ENCODE assay signal across 8 cellular contexts in the genomic region with DNA sequence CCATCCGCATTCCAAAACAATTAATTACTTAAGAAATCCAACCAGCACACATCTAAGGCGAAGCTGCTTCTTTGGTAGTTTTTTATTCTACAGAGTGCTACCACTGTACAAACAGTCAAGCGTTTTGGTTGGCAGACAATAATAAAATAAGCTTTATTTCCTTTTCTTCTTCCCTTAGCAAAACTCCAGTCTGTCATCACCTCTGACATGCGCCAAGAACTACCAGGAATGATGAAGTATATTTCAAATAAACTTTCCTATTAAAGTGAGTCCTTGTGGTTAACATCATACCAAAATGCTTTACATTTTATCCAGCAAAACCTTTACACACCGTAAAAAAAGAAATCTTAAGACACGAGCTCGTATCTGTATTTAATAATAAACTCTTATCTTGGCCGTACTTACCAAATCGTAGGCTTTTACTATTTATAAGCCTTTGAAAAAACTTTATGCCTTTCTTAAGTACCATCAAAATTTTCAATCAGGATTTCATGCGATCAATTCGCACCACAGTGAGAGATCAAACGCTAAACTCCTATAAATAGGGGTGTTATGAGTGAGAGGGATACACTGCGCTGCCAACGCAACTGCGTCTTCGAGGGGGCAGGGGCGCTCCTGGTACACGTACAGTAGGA. TPM values are rescaled to one million over a fixed set of nuclear protein-coding genes. Genes with fewer than 3 reads are reported as not detected.
DNase-seq lines count a peak whose midpoint lies in the region; ATAC-seq, FAIRE-seq and TF ChIP-seq lines count a peak whose summit lies in the region.

No MANE protein-coding gene starts in this region.

- peak overlapping the region; percentile 96 for H3K4me2 ChIP-seq in A549
- H3K4me2 ChIP-seq in parathyroid adenoma (ENCODE audit: low read length), result peak overlapping the region; percentile 60

- H3K9me3 ChIP-seq in A549 (no peaks in the 10 kb centered on the region), parathyroid adenoma (ENCODE audit: control insufficient read depth, low read length) (no peaks in the 10 kb centered on the region)

- H3K9ac ChIP-seq in parathyroid adenoma, result peak overlapping the region; percentile 2

- WGBS in A549 (ENCODE audit: missing lambda C conversion rate), result 14% methylated on average over 18 of the region's 18 CpGs

- H3K4me3 ChIP-seq in A549 (peak overlapping the region; percentile 84), fibroblast of the aortic adventitia (ENCODE audit: low read depth, low read length) (peak overlapping the region; percentile 94), parathyroid adenoma (ENCODE audit: low read depth, low read length) (peak overlapping the region; percentile 77)

- H3K36me3 ChIP-seq in parathyroid adenoma (ENCODE audit: control insufficient read depth, insufficient read depth, low read length), result no peaks in the 10 kb centered on the region

- ATAC-seq in A549, result no peak; a peak in 1 of 6 replicates
- ATAC-seq in GM21576 (IDR thresholded peaks at IDR 0.05; ENCODE audit: unreplicated experiment), result peak; percentile 32

- H2AFZ ChIP-seq in parathyroid adenoma, result peak overlapping the region; percentile 85

- CTCF ChIA-PET in A549 (lab: Yijun Ruan, JAX), result interaction anchor here (0.6 to 4.4 kb wide), 41 partner anchors 9 to 358 kb away, joined by 3 to 56 read pairs (median 4); partner anchors contain the start of gene CYP1B1
- CTCF ChIA-PET in GM10248 (lab: Yijun Ruan, JAX), result interaction anchor here (0.8 to 3.7 kb wide), 30 partner anchors 10 to 485 kb away, joined by 3 to 32 read pairs (median 4); no protein-coding TSS in a partner anchor

- no peak for TF ChIP-seq RAD21 in A549 (conservative IDR thresholded peaks at IDR 0.05 in 1 of 2, IDR thresholded peaks at IDR 0.05 in 1 of 2)

- peak overlapping the region; percentile 97 to 98 for H3K27ac ChIP-seq in A549
- H3K27ac ChIP-seq in VCaP, result peak overlapping the region; percentile 85
- peak overlapping the region; percentile 77 for H3K27ac ChIP-seq in parathyroid adenoma

- peaks cover 21% of the 10 kb centered on the region for H3K79me2 ChIP-seq in parathyroid adenoma

- DNase-seq in A549 (ENCODE audit: low read depth in 1 of 2, low spot score in 1 of 2) (no peak), fibroblast of the aortic adventitia (ENCODE audit: low read depth) (peak; percentile 58), GM10248 (ENCODE audit: extremely low spot score) (no peak), putamen (ENCODE audit: low spot score) (no peak), NCI-H187 treated with DMSO at 0.1 percent for 48 hours (lab: John Stamatoyannopoulos, UW) (no peak)

- TF ChIP-seq CTCF in A549 (IDR thresholded peaks at IDR 0.05), result no peak
- TF ChIP-seq CTCF in VCaP (conservative IDR thresholded peaks at IDR 0.05), result no peak
- no peak for TF ChIP-seq CTCF in fibroblast of the aortic adventitia (IDR thresholded peaks at IDR 0.05; ENCODE audit: insufficient read depth, low read length)
- TF ChIP-seq CTCF in parathyroid adenoma (IDR thresholded peaks at IDR 0.05), result no peak
- no peak for TF ChIP-seq CTCF in GM10248 (IDR thresholded peaks at IDR 0.05; ENCODE audit: control extremely low read depth, extremely low read depth, low read depth, missing control alignments)

- no peak for FAIRE-seq in A549 (lab: Jason Lieb, UNC)

- POLR2A ChIA-PET in A549 (lab: Yijun Ruan, JAX), result interaction anchor here (0.8 to 2.2 kb wide), 9 partner anchors 11 to 375 kb away, joined by 3 to 14 read pairs (median 4); partner anchors contain the start of genes CYP1B1 and SRSF7
- POLR2A ChIA-PET in GM10248 (lab: Yijun Ruan, JAX), result interaction anchor here (1.0 to 2.7 kb wide), 2 partner anchors 59 to 375 kb away, joined by 3 to 13 read pairs; partner anchors contain the start of gene SRSF7

- no peak for TF ChIP-seq POLR2A in A549 (IDR thresholded peaks at IDR 0.05; ENCODE audit: low read length)

- peaks cover 27% of the 10 kb centered on the region for H3K4me1 ChIP-seq in A549
- H3K4me1 ChIP-seq in parathyroid adenoma, result peaks cover 9% of the 10 kb centered on the region

- no peak for TF ChIP-seq EP300 in A549 (IDR thresholded peaks at IDR 0.05)

- H3K27me3 ChIP-seq in parathyroid adenoma (ENCODE audit: control insufficient read depth, insufficient read depth, low read length), result no peaks in the 10 kb centered on the region

TF ChIP-seq in A549, 52 proteins besides CTCF, POLR2A, EP300 and RAD21:
- TF ChIP-seq SMC3 (IDR thresholded peaks at IDR 0.05) (no peak), ELK1 (IDR thresholded peaks at IDR 0.05; ENCODE audit: low read depth, low read length) (no peak), JUN (IDR thresholded peaks at IDR 0.05) (no peak), RFX5 (IDR thresholded peaks at IDR 0.05) (no peak), NR3C1 (IDR thresholded peaks at IDR 0.05) (no peak), TFCP2L1 (CRISPR knock-in tag; IDR thresholded peaks at IDR 0.05) (no peak), ZSCAN20 (CRISPR knock-in tag; IDR thresholded peaks at IDR 0.05) (no peak), RARB (CRISPR knock-in tag; IDR thresholded peaks at IDR 0.05) (no peak), SREBF2 (IDR thresholded peaks at IDR 0.05) (no peak), CEBPB (IDR thresholded peaks at IDR 0.05) (no peak), ZNF302 (CRISPR knock-in tag; IDR thresholded peaks at IDR 0.05) (no peak)
- TF ChIP-seq, protein P1, sequence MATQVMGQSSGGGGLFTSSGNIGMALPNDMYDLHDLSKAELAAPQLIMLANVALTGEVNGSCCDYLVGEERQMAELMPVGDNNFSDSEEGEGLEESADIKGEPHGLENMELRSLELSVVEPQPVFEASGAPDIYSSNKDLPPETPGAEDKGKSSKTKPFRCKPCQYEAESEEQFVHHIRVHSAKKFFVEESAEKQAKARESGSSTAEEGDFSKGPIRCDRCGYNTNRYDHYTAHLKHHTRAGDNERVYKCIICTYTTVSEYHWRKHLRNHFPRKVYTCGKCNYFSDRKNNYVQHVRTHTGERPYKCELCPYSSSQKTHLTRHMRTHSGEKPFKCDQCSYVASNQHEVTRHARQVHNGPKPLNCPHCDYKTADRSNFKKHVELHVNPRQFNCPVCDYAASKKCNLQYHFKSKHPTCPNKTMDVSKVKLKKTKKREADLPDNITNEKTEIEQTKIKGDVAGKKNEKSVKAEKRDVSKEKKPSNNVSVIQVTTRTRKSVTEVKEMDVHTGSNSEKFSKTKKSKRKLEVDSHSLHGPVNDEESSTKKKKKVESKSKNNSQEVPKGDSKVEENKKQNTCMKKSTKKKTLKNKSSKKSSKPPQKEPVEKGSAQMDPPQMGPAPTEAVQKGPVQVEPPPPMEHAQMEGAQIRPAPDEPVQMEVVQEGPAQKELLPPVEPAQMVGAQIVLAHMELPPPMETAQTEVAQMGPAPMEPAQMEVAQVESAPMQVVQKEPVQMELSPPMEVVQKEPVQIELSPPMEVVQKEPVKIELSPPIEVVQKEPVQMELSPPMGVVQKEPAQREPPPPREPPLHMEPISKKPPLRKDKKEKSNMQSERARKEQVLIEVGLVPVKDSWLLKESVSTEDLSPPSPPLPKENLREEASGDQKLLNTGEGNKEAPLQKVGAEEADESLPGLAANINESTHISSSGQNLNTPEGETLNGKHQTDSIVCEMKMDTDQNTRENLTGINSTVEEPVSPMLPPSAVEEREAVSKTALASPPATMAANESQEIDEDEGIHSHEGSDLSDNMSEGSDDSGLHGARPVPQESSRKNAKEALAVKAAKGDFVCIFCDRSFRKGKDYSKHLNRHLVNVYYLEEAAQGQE (IDR thresholded peaks at IDR 0.05), result no peak

RNA-seq across cellular contexts. Expression of gene ATL2, which starts 1.2 kb away (rescaled TPM):
- 75.1 and 85.3 TPM in 2 replicates for polyA plus RNA-seq in A549 (2011; rRNA removed)
- polyA plus RNA-seq in A549 (2012; cell fraction: cytosol; rRNA removed), result 37.1 and 61.7 TPM in 2 replicates
- polyA plus RNA-seq in A549 (2012; cell fraction: nucleus; rRNA removed), result 50.1 and 55.6 TPM in 2 replicates
- polyA plus RNA-seq in A549 (2017; fragmentation: RNase III; extraction: RNeasy Plus Mini Kit Qiagen cat#74134 plus additional on column Dnase treatment), result 77.5 to 83.0 TPM (median 77.6 TPM) in 3 replicates
- 47.7 and 51.2 TPM in 2 replicates for polyA minus RNA-seq in A549 (2011; rRNA and poly(A)+ RNA removed)
- total RNA-seq in fibroblast of the aortic adventitia (ENCODE audit: low replicate concordance), result 44.2 and 125 TPM in 2 replicates
